Comparison of ENCODE assay signal across 21 cellular contexts in the genomic region with DNA sequence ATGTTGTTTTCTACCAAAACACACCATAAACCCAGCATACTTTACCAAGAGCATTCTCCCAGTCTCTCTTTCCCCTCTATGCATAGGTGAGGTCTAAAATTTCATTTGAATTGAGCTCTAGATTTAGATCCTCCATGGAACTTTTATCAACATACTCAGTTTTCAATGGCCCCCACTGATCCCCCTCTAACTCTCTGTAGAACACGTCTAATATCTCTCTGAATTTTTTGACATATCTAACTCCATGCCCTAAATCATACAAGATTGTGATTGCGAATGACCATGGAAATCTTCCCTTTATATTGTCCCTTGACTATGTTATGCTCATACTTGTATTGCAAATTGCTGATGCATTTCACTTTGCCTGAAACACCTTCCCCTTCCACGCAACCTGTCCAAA. TPM values are rescaled to one million over a fixed set of nuclear protein-coding genes. Genes with fewer than 3 reads are reported as not detected.
DNase-seq lines count a peak whose midpoint lies in the region; ATAC-seq and TF ChIP-seq lines count a peak whose summit lies in the region.
"Had no signal": no experiment of that assay in that cellular context is flagged by ENCODE, and none has a peak within 500 bp of the region (broad histone marks: within the 10 kb centered on the region; RNA-seq: fewer than 3 reads in every experiment).

No MANE protein-coding gene starts in this region.

- peak overlapping the region; percentile 51 for H3K4me3 Mint-ChIP-seq in activated naive CD4-positive, alpha-beta T cell treated with anti-CD3 and anti-CD28 coated beads, Interleukin-2, amount 50 U/mL, for 24 hours
- no peak overlapping the region for H3K4me3 Mint-ChIP-seq in activated naive CD4-positive, alpha-beta T cell treated with anti-CD3 and anti-CD28 coated beads, Interleukin-2, amount 10 ng/mL, durations not matched to agents 7 days and 5 days
- no peak overlapping the region for H3K4me3 Mint-ChIP-seq in activated T-helper 2 cell treated with anti-CD3 and anti-CD28 coated beads, Interferon-gamma antibody, Interleukin-2, Interleukin-4, amounts not matched to agents 10 μg/mL and 5 μg/mL and 100 μg/mL, durations not matched to agents 14 hours and 24 hours and 36 hours (ENCODE audit: low read depth)
- no peak overlapping the region for H3K4me3 Mint-ChIP-seq in naive thymus-derived CD8-positive, alpha-beta T cell

- H3K36me3 ChIP-seq in DND-41 (ENCODE audit: insufficient read depth, low read length) = no peaks in the 10 kb centered on the region
- H3K36me3 ChIP-seq in upper lobe of right lung = no peaks in the 10 kb centered on the region
- H3K36me3 ChIP-seq: BLaER1 treated with 17β-estradiol and CSF1 and Interleukin-3, amounts not matched to agents 10 nM and 100 nM; SJCRH30 had no signal

- H4K20me1 ChIP-seq in DND-41 (ENCODE audit: insufficient read depth, low read length) = no peaks in the 10 kb centered on the region
- H4K20me1 ChIP-seq: BLaER1 treated with 17β-estradiol and CSF1 and Interleukin-3, amounts not matched to agents 10 nM and 100 nM had no signal

- peaks cover 61% of the 10 kb centered on the region for H3K4me1 ChIP-seq in DND-41 (ENCODE audit: insufficient read depth, low read length)
- H3K4me1 ChIP-seq in upper lobe of right lung = no peaks in the 10 kb centered on the region

- peaks cover 1% of the 10 kb centered on the region for H3K36me3 Mint-ChIP-seq in activated naive CD4-positive, alpha-beta T cell treated with anti-CD3 and anti-CD28 coated beads, Interleukin-2, amount 50 U/mL, for 24 hours
- no peaks in the 10 kb centered on the region for H3K36me3 Mint-ChIP-seq in activated naive CD4-positive, alpha-beta T cell treated with anti-CD3 and anti-CD28 coated beads, Interleukin-2, amount 10 ng/mL, durations not matched to agents 7 days and 5 days
- H3K36me3 Mint-ChIP-seq in activated T-helper 2 cell treated with anti-CD3 and anti-CD28 coated beads, Interferon-gamma antibody, Interleukin-2, Interleukin-4, amounts not matched to agents 10 μg/mL and 5 μg/mL and 100 μg/mL, durations not matched to agents 14 hours and 24 hours and 36 hours (ENCODE audit: low read depth) = no peaks in the 10 kb centered on the region
- H3K36me3 Mint-ChIP-seq in naive thymus-derived CD8-positive, alpha-beta T cell = no peaks in the 10 kb centered on the region

- H3K27me3 ChIP-seq in DND-41 (ENCODE audit: insufficient read depth, low read length, poor library complexity) (no peaks in the 10 kb centered on the region), upper lobe of right lung (no peaks in the 10 kb centered on the region)
- H3K27me3 ChIP-seq: BLaER1 treated with 17β-estradiol and CSF1 and Interleukin-3, amounts not matched to agents 10 nM and 100 nM; SJCRH30 had no signal

- H3K9me3 ChIP-seq in DND-41 (ENCODE audit: insufficient read depth, low read length, severe bottlenecking) (no peaks in the 10 kb centered on the region), upper lobe of right lung (no peaks in the 10 kb centered on the region)
- H3K9me3 ChIP-seq: SJCRH30 had no signal

- no peak overlapping the region for H3K4me2 ChIP-seq in DND-41 (ENCODE audit: insufficient read depth, low read length)

- H3K4me3 ChIP-seq in DND-41 (ENCODE audit: low read depth in 1 of 2, low read length in 2 of 2) (no peak overlapping the region), upper lobe of right lung (no peak overlapping the region)
- H3K4me3 ChIP-seq: BLaER1 treated with 17β-estradiol and CSF1 and Interleukin-3, amounts not matched to agents 10 nM and 100 nM; SJCRH30 had no signal

- no peaks in the 10 kb centered on the region for H3K27me3 Mint-ChIP-seq in activated naive CD4-positive, alpha-beta T cell treated with anti-CD3 and anti-CD28 coated beads, Interleukin-2, amount 50 U/mL, for 24 hours
- H3K27me3 Mint-ChIP-seq in activated naive CD4-positive, alpha-beta T cell treated with anti-CD3 and anti-CD28 coated beads, Interleukin-2, amount 10 ng/mL, durations not matched to agents 7 days and 5 days = no peaks in the 10 kb centered on the region
- H3K27me3 Mint-ChIP-seq in activated T-helper 2 cell treated with anti-CD3 and anti-CD28 coated beads, Interferon-gamma antibody, Interleukin-2, Interleukin-4, amounts not matched to agents 10 μg/mL and 5 μg/mL and 100 μg/mL, durations not matched to agents 14 hours and 24 hours and 36 hours (ENCODE audit: low read depth) = no peaks in the 10 kb centered on the region
- no peaks in the 10 kb centered on the region for H3K27me3 Mint-ChIP-seq in naive thymus-derived CD8-positive, alpha-beta T cell

- intact Hi-C loops in activated T-helper 2 cell treated with anti-CD3 and anti-CD28 coated beads, Interferon-gamma antibody, Interleukin-2, Interleukin-4, amounts not matched to agents 10 μg/mL and 5 μg/mL and 100 μg/mL, durations not matched to agents 14 hours and 24 hours and 36 hours (cut with micrococcal nuclease) = no loop called here
- intact Hi-C loops in upper lobe of right lung (cut with DNase I) = no loop called here

- peaks cover 11% of the 10 kb centered on the region for H3K9me3 Mint-ChIP-seq in activated naive CD4-positive, alpha-beta T cell treated with anti-CD3 and anti-CD28 coated beads, Interleukin-2, amount 50 U/mL, for 24 hours
- H3K9me3 Mint-ChIP-seq in activated naive CD4-positive, alpha-beta T cell treated with anti-CD3 and anti-CD28 coated beads, Interleukin-2, amount 10 ng/mL, durations not matched to agents 7 days and 5 days = no peaks in the 10 kb centered on the region
- no peaks in the 10 kb centered on the region for H3K9me3 Mint-ChIP-seq in activated T-helper 2 cell treated with anti-CD3 and anti-CD28 coated beads, Interferon-gamma antibody, Interleukin-2, Interleukin-4, amounts not matched to agents 10 μg/mL and 5 μg/mL and 100 μg/mL, durations not matched to agents 14 hours and 24 hours and 36 hours
- H3K9me3 Mint-ChIP-seq in naive thymus-derived CD8-positive, alpha-beta T cell = peaks cover 0 to 2% (median 0%) of the 10 kb centered on the region in 9 donors

- POLR2A ChIA-PET in naive thymus-derived CD8-positive, alpha-beta T cell (lab: Charles Lee) = interaction anchor here (0.6 to 4.4 kb wide), 4 partner anchors 11 to 38 kb away, joined by 4 to 42 read pairs (median 12); partner anchors contain the start of gene HBS1L

- CTCF ChIA-PET in activated naive CD4-positive, alpha-beta T cell treated with anti-CD3 and anti-CD28 coated beads, Interleukin-2, amount 10 ng/mL, durations not matched to agents 7 days and 5 days (lab: Charles Lee) = interaction anchor here (1.0 to 2.3 kb wide), 5 partner anchors 9 to 51 kb away, joined by 3 to 11 read pairs (median 5); no protein-coding TSS in a partner anchor

- no peaks in the 10 kb centered on the region for H3K79me2 ChIP-seq in DND-41 (ENCODE audit: insufficient read depth, low read length)

- H3K27ac ChIP-seq in DND-41 (ENCODE audit: low read length) (peak overlapping the region; percentile 89), upper lobe of right lung (no peak overlapping the region)
- H3K27ac ChIP-seq: SJCRH30 had no signal

- H3K4me1 Mint-ChIP-seq in activated naive CD4-positive, alpha-beta T cell treated with anti-CD3 and anti-CD28 coated beads, Interleukin-2, amount 50 U/mL, for 24 hours = peaks cover 92% of the 10 kb centered on the region
- peaks cover 68% of the 10 kb centered on the region for H3K4me1 Mint-ChIP-seq in activated naive CD4-positive, alpha-beta T cell treated with anti-CD3 and anti-CD28 coated beads, Interleukin-2, amount 10 ng/mL, durations not matched to agents 7 days and 5 days
- H3K4me1 Mint-ChIP-seq in activated T-helper 2 cell treated with anti-CD3 and anti-CD28 coated beads, Interferon-gamma antibody, Interleukin-2, Interleukin-4, amounts not matched to agents 10 μg/mL and 5 μg/mL and 100 μg/mL, durations not matched to agents 14 hours and 24 hours and 36 hours (ENCODE audit: low read depth) = peaks cover 74% of the 10 kb centered on the region
- peaks cover 25 to 77% (median 67%) of the 10 kb centered on the region in 4 donors for H3K4me1 Mint-ChIP-seq in naive thymus-derived CD8-positive, alpha-beta T cell

- ATAC-seq in DND-41 (ENCODE audit: insufficient read depth, low read depth) = no peak
- ATAC-seq in naive thymus-derived CD8-positive, alpha-beta T cell = no peak
- ATAC-seq in upper lobe of right lung = no peak
- no peak for ATAC-seq in HG02642 (IDR thresholded peaks at IDR 0.05; ENCODE audit: poor library complexity, unreplicated experiment)
- ATAC-seq: HCT116 had no signal

- DNase-seq in activated naive CD4-positive, alpha-beta T cell treated with anti-CD3 and anti-CD28 coated beads, Interleukin-2, amount 10 ng/mL, durations not matched to agents 7 days and 5 days = no peak
- DNase-seq in DND-41 (no peak), upper lobe of right lung (no peak)
- DNase-seq in activated T-helper 2 cell treated with anti-CD3 and anti-CD28 coated beads, Interferon-gamma antibody, Interleukin-2, Interleukin-4, amounts not matched to agents 10 μg/mL and 5 μg/mL and 100 μg/mL, durations not matched to agents 14 hours and 24 hours and 36 hours (ENCODE audit: low spot score) = no peak
- no peak for DNase-seq in naive thymus-derived CD8-positive, alpha-beta T cell
- DNase-seq: DMS53, EL, GOT3, IMR-90, NCI-H1105, NCI-H146, NCI-H2029 treated with DMSO at 0.1 percent for 48 hours, NCI-H2171, NCI-H446, NCI-H526, OCI-M1, SJCRH30 had no signal

- TF ChIP-seq CTCF in DND-41 (IDR thresholded peaks at IDR 0.05; ENCODE audit: borderline replicate concordance, extremely low read depth, low read length, poor library complexity, severe bottlenecking) (no peak), upper lobe of right lung (IDR thresholded peaks at IDR 0.05) (no peak)

- H3K27ac Mint-ChIP-seq in activated naive CD4-positive, alpha-beta T cell treated with anti-CD3 and anti-CD28 coated beads, Interleukin-2, amount 50 U/mL, for 24 hours = peak overlapping the region; percentile 74
- no peak overlapping the region for H3K27ac Mint-ChIP-seq in activated naive CD4-positive, alpha-beta T cell treated with anti-CD3 and anti-CD28 coated beads, Interleukin-2, amount 10 ng/mL, durations not matched to agents 7 days and 5 days
- peak overlapping the region; percentile 10 for H3K27ac Mint-ChIP-seq in activated T-helper 2 cell treated with anti-CD3 and anti-CD28 coated beads, Interferon-gamma antibody, Interleukin-2, Interleukin-4, amounts not matched to agents 10 μg/mL and 5 μg/mL and 100 μg/mL, durations not matched to agents 14 hours and 24 hours and 36 hours
- peak overlapping the region; percentile 11 to 98 (median 66) for H3K27ac Mint-ChIP-seq in naive thymus-derived CD8-positive, alpha-beta T cell

- H3K9ac ChIP-seq in DND-41 (ENCODE audit: low read depth, low read length) = no peak overlapping the region
- H3K9ac ChIP-seq: BLaER1 treated with 17β-estradiol and CSF1 and Interleukin-3, amounts not matched to agents 10 nM and 100 nM had no signal

- no peak overlapping the region for H2AFZ ChIP-seq in DND-41 (ENCODE audit: low read depth, low read length)

RNA-seq across cellular contexts. Expression of gene HBS1L, which starts 38.1 kb away (rescaled TPM):
- 99.2 and 102 TPM in 2 replicates for total RNA-seq in activated T-helper 2 cell treated with anti-CD3 and anti-CD28 coated beads, Interferon-gamma antibody, Interleukin-2, Interleukin-4, amounts not matched to agents 10 μg/mL and 5 μg/mL and 100 μg/mL, durations not matched to agents 14 hours and 24 hours and 36 hours
- 10 to 100 TPM; 87.0 to 96.9 TPM for total RNA-seq in naive thymus-derived CD8-positive, alpha-beta T cell
- polyA plus RNA-seq in naive thymus-derived CD8-positive, alpha-beta T cell = 10 to 100 TPM; 71.1 to 78.2 (median 71.9) TPM
- total RNA-seq in upper lobe of right lung = 48.2 TPM
